ENCODE assay signal across 8 cellular contexts in the genomic region with DNA sequence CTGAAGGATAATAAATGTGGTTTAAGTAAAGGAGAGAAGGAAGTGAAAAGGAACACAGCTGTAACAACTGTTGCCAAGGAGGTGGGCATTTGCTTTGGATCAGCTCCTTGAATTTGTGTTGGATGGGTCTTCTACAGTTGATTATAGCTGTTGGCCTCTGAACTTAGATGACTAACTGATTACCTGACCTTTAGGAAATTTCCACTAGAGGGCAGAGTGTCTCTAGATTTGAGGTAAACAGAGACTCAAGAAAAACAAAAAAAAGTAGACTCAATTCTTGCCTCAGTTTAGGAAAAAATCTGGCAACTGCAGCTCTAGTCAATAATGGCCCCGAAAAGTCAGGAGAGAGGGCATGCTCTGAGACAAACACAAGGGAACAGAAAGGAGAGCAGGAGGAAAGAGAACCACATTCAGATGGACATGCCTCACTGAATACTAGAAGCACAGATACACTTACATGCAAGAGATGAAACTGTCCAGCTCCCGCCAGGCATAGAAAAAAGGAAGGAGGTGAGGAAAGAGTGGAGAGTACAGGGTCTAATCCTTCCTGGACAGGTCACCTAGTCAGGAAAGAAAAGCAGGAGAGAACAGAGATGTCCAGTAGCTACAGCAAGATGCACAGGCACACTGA. TPM values are rescaled to one million over a fixed set of nuclear protein-coding genes. Genes with fewer than 3 reads are reported as not detected.
DNase-seq lines count a peak whose midpoint lies in the region; ATAC-seq and TF ChIP-seq lines count a peak whose summit lies in the region.

No MANE protein-coding gene starts in this region.

- H2AFZ ChIP-seq in hepatocyte: no peak overlapping the region

- H3K4me3 ChIP-seq in CD4-positive, CD25-positive, alpha-beta regulatory T cell (ENCODE audit: low read depth, low read length): no peak overlapping the region
- H3K4me3 ChIP-seq in HEK293 (ENCODE audit: low read depth, low read length) (no peak overlapping the region), hepatocyte (no peak overlapping the region), transverse colon (no peak overlapping the region), esophagus muscularis mucosa (no peak overlapping the region)

- H3K27me3 ChIP-seq in CD4-positive, CD25-positive, alpha-beta regulatory T cell (ENCODE audit: control insufficient read depth, insufficient read depth, low read length): no peaks in the 10 kb centered on the region
- no peaks in the 10 kb centered on the region for H3K27me3 ChIP-seq in hepatocyte
- no peaks in the 10 kb centered on the region for H3K27me3 ChIP-seq in transverse colon
- no peaks in the 10 kb centered on the region for H3K27me3 ChIP-seq in esophagus muscularis mucosa

- H3K36me3 ChIP-seq in CD4-positive, CD25-positive, alpha-beta regulatory T cell (ENCODE audit: control insufficient read depth, insufficient read depth, low read length): peaks cover 87% of the 10 kb centered on the region
- peaks cover 50 to 85% of the 10 kb centered on the region in 2 experiments for H3K36me3 ChIP-seq in HEK293 (ENCODE audit: control insufficient read depth in 2 of 2, insufficient read depth in 1 of 2, low read length in 2 of 2)
- H3K36me3 ChIP-seq in hepatocyte (replicated peaks; ENCODE audit: insufficient read depth, low read depth): no peaks in the 10 kb centered on the region
- peaks cover 0 to 35% (median 14%) of the 10 kb centered on the region in 4 donors for H3K36me3 ChIP-seq in transverse colon
- peaks cover 33 to 96% (median 76%) of the 10 kb centered on the region in 4 donors for H3K36me3 ChIP-seq in esophagus muscularis mucosa

- ATAC-seq in CD4-positive, CD25-positive, alpha-beta regulatory T cell (ENCODE audit: low read depth in 2 of 2): peak in 1 of 2 donors; percentile 64
- ATAC-seq in activated B cell treated with CpG ODN at 0.5 μM for 24 hours (ENCODE audit: low read depth): no peak
- no peak for ATAC-seq in HG02759 (IDR thresholded peaks at IDR 0.05; ENCODE audit: unreplicated experiment)
- ATAC-seq in HG03457 (IDR thresholded peaks at IDR 0.05; ENCODE audit: unreplicated experiment): no peak

- no peaks in the 10 kb centered on the region for H3K9me3 Mint-ChIP-seq in CD4-positive, CD25-positive, alpha-beta regulatory T cell
- H3K9me3 Mint-ChIP-seq in activated B cell treated with CpG ODN at 0.5 μM for 24 hours: no peaks in the 10 kb centered on the region

- H3K4me3 Mint-ChIP-seq in CD4-positive, CD25-positive, alpha-beta regulatory T cell: no peak overlapping the region
- no peak overlapping the region for H3K4me3 Mint-ChIP-seq in activated B cell treated with CpG ODN at 0.5 μM for 24 hours

- TF ChIP-seq POLR2A in transverse colon (IDR thresholded peaks at IDR 0.05) (no peak), esophagus muscularis mucosa (IDR thresholded peaks at IDR 0.05; ENCODE audit: low read depth) (no peak)

- DNase-seq in CD4-positive, CD25-positive, alpha-beta regulatory T cell: peak in 2 of 3 donors; percentile 63 to 64
- no peak for DNase-seq in activated B cell treated with CpG ODN at 0.5 μM for 24 hours
- peak; percentile 59 for DNase-seq in hepatocyte (ENCODE audit: low spot score)
- no peak for DNase-seq in transverse colon
- DNase-seq in esophagus muscularis mucosa (ENCODE audit: extremely low spot score): no peak

- no peaks in the 10 kb centered on the region for H4K20me1 ChIP-seq in hepatocyte (ENCODE audit: insufficient read depth, poor library complexity, severe bottlenecking)

- TF ChIP-seq EP300 in transverse colon (IDR thresholded peaks at IDR 0.05; ENCODE audit: low read depth) (no peak), esophagus muscularis mucosa (IDR thresholded peaks at IDR 0.05) (no peak)

- peaks cover 0 to 25% (median 17%) of the 10 kb centered on the region in 4 donors for H3K4me1 Mint-ChIP-seq in CD4-positive, CD25-positive, alpha-beta regulatory T cell
- H3K4me1 Mint-ChIP-seq in activated B cell treated with CpG ODN at 0.5 μM for 24 hours: peaks cover 15% of the 10 kb centered on the region

- H3K27ac ChIP-seq in CD4-positive, CD25-positive, alpha-beta regulatory T cell (ENCODE audit: insufficient read depth, low read length, poor library complexity, severe bottlenecking): no peak overlapping the region
- no peak overlapping the region for H3K27ac ChIP-seq in HEK293 (ENCODE audit: extremely low read depth, low read depth, low read length)
- H3K27ac ChIP-seq in hepatocyte: no peak overlapping the region
- no peak overlapping the region for H3K27ac ChIP-seq in transverse colon
- H3K27ac ChIP-seq in esophagus muscularis mucosa (replicated peaks in 1 of 4): peak overlapping the region in 1 of 4 donors; percentile 31

- intact Hi-C loops in activated B cell treated with CpG ODN at 0.5 μM for 24 hours (cut with micrococcal nuclease) (loop anchor here (1.0 kb wide), 1 partner anchor 43 kb away; no protein-coding TSS in a partner anchor), transverse colon (cut with DNase I; ENCODE audit: low total_unique reads) (no loop called here), esophagus muscularis mucosa (cut with DNase I) (loop anchor here (5.0 kb wide), 1 partner anchor 45 kb away; no protein-coding TSS in a partner anchor)

- 87% methylated on average over 2 of the region's 2 CpGs for WGBS in hepatocyte (ENCODE audit: low lambda C conversion rate, missing lambda C conversion rate)
- WGBS in transverse colon (ENCODE audit: low coverage in 1 of 2), 2 donors: 60 to 79% methylated on average over 2 of the region's 2 CpGs
- WGBS in esophagus muscularis mucosa: 96% methylated on average over 2 of the region's 2 CpGs

- no peaks in the 10 kb centered on the region for H3K79me2 ChIP-seq in hepatocyte

- H3K27ac Mint-ChIP-seq in CD4-positive, CD25-positive, alpha-beta regulatory T cell: peak overlapping the region; percentile 7 to 82 (median 76)
- H3K27ac Mint-ChIP-seq in activated B cell treated with CpG ODN at 0.5 μM for 24 hours: peak overlapping the region; percentile 7

- H3K9me3 ChIP-seq in CD4-positive, CD25-positive, alpha-beta regulatory T cell (ENCODE audit: control insufficient read depth in 2 of 2, low read length in 2 of 2): no peaks in the 10 kb centered on the region
- H3K9me3 ChIP-seq in HEK293 (ENCODE audit: control insufficient read depth, insufficient read depth, low read depth, low read length): no peaks in the 10 kb centered on the region
- H3K9me3 ChIP-seq in hepatocyte (ENCODE audit: low read depth): no peaks in the 10 kb centered on the region
- no peaks in the 10 kb centered on the region for H3K9me3 ChIP-seq in transverse colon
- H3K9me3 ChIP-seq in esophagus muscularis mucosa: no peaks in the 10 kb centered on the region

- H3K36me3 Mint-ChIP-seq in CD4-positive, CD25-positive, alpha-beta regulatory T cell: peaks cover 44% of the 10 kb centered on the region
- peaks cover 74% of the 10 kb centered on the region for H3K36me3 Mint-ChIP-seq in activated B cell treated with CpG ODN at 0.5 μM for 24 hours (ENCODE audit: low read depth)

- H3K4me1 ChIP-seq in CD4-positive, CD25-positive, alpha-beta regulatory T cell (ENCODE audit: control insufficient read depth, insufficient read depth, low read length, poor library complexity, severe bottlenecking): no peaks in the 10 kb centered on the region
- H3K4me1 ChIP-seq in HEK293 (ENCODE audit: control insufficient read depth, insufficient read depth, low read length) (no peaks in the 10 kb centered on the region), hepatocyte (ENCODE audit: insufficient read depth) (no peaks in the 10 kb centered on the region), transverse colon (peaks cover 0 to 10% (median 3%) of the 10 kb centered on the region in 4 donors), esophagus muscularis mucosa (peaks cover 3 to 30% (median 17%) of the 10 kb centered on the region in 4 donors)

- H3K9me2 ChIP-seq in hepatocyte (replicated peaks; ENCODE audit: insufficient read depth): no peaks in the 10 kb centered on the region

- peaks cover 4% of the 10 kb centered on the region for H3K27me3 Mint-ChIP-seq in CD4-positive, CD25-positive, alpha-beta regulatory T cell
- H3K27me3 Mint-ChIP-seq in activated B cell treated with CpG ODN at 0.5 μM for 24 hours: no peaks in the 10 kb centered on the region

- in situ Hi-C loops in transverse colon (cut with MboI; ENCODE audit: low pct_ligation_motif_present in 1 of 4, low pct_unique_long_range_greater_than_20kb in 1 of 4, low sequenced_read_pairs in 3 of 4): no loop called here

- POLR2A ChIA-PET in HEK293 (lab: Yijun Ruan, JAX) (interaction anchor here (0.5 to 1.5 kb wide), 4 partner anchors 21 to 182 kb away, joined by 3 to 9 read pairs (median 4); partner anchors contain the start of gene COX14), activated B cell treated with CpG ODN at 0.5 μM for 24 hours (lab: Charles Lee) (interaction anchor here (0.9 to 1.7 kb wide), 4 partner anchors 20 to 39 kb away, joined by 3 to 7 read pairs (median 4); partner anchors contain the start of genes CERS5 and COX14)

- no peak overlapping the region for H3K4me2 ChIP-seq in hepatocyte

- TF ChIP-seq CTCF in HEK293 (tag by site-specific recombination; IDR thresholded peaks at IDR 0.05) (peak; percentile 27; the same call in 1 of the 2 replicates), activated B cell treated with CpG ODN at 0.5 μM for 24 hours (IDR thresholded peaks at IDR 0.05) (no peak), hepatocyte (IDR thresholded peaks at IDR 0.05; ENCODE audit: poor library complexity) (peak; percentile 69), transverse colon (IDR thresholded peaks at IDR 0.05) (peak; percentile 40 to 69 (median 41)), esophagus muscularis mucosa (IDR thresholded peaks at IDR 0.05) (peak in 1 of 3 experiments; percentile 69)

- CTCF ChIA-PET in HEK293 (lab: Yijun Ruan, JAX): interaction anchor here (0.6 to 2.2 kb wide), 28 partner anchors 9 to 1107 kb away, joined by 3 to 20 read pairs (median 4); no protein-coding TSS in a partner anchor
- CTCF ChIA-PET in activated B cell treated with CpG ODN at 0.5 μM for 24 hours (lab: Charles Lee): interaction anchor here (0.8 to 2.1 kb wide), 13 partner anchors 14 to 182 kb away, joined by 3 to 14 read pairs (median 4); partner anchors contain the start of genes CERS5 and COX14

RNA-seq across cellular contexts. Expression of gene COX14, which starts 20.6 kb away (rescaled TPM):
- total RNA-seq in CD4-positive, CD25-positive, alpha-beta regulatory T cell: 46.4 TPM
- 100 to 1,000 TPM; 256 to 297 (median 268) TPM for polyA plus RNA-seq in CD4-positive, CD25-positive, alpha-beta regulatory T cell
- 40.8 and 42.4 TPM in 2 replicates for total RNA-seq in activated B cell treated with CpG ODN at 0.5 μM for 24 hours
- 61.5 and 73.5 TPM in 2 replicates for total RNA-seq in hepatocyte
- polyA plus RNA-seq in hepatocyte: 150 and 186 TPM in 2 replicates
- 100 to 1,000 TPM in 1 of 4 donors, 10 to 100 TPM in 3; 22.1 to 107 (median 62.0) TPM for total RNA-seq in transverse colon
- total RNA-seq in esophagus muscularis mucosa: 100 to 1,000 TPM in 1 of 4 donors, 10 to 100 TPM in 3; 52.8 to 105 (median 87.6) TPM

RNA-seq across cellular contexts. Expression of gene GPD1, which starts 28.8 kb away (rescaled TPM):
- not detected for total RNA-seq in CD4-positive, CD25-positive, alpha-beta regulatory T cell
- under 1 TPM in 1 of 4 donors, not detected in 3; 0.06 TPM for polyA plus RNA-seq in CD4-positive, CD25-positive, alpha-beta regulatory T cell
- 0.46 and 0.60 TPM in 2 replicates for total RNA-seq in activated B cell treated with CpG ODN at 0.5 μM for 24 hours
- 46.8 and 64.1 TPM in 2 replicates for total RNA-seq in hepatocyte
- polyA plus RNA-seq in hepatocyte: 20.4 and 30.6 TPM in 2 replicates
- total RNA-seq in transverse colon: 10 to 100 TPM in 2 of 4 donors, 1 to 10 TPM in 1, not detected in 1; 9.2 to 22.1 (median 11.3) TPM
- total RNA-seq in esophagus muscularis mucosa: 1 to 10 TPM in 1 of 4 donors, under 1 TPM in 3; 0.17 to 2.5 (median 0.60) TPM

RNA-seq across cellular contexts. Expression of gene CERS5, which starts 34.5 kb away (rescaled TPM):
- 61.9 TPM for total RNA-seq in CD4-positive, CD25-positive, alpha-beta regulatory T cell
- polyA plus RNA-seq in CD4-positive, CD25-positive, alpha-beta regulatory T cell: 10 to 100 TPM; 45.4 to 59.6 (median 51.8) TPM
- total RNA-seq in activated B cell treated with CpG ODN at 0.5 μM for 24 hours: 44.3 and 64.9 TPM in 2 replicates
- 38.8 and 43.3 TPM in 2 replicates for total RNA-seq in hepatocyte
- polyA plus RNA-seq in hepatocyte: 53.3 and 69.0 TPM in 2 replicates
- 10 to 100 TPM; 17.5 to 32.5 (median 21.0) TPM for total RNA-seq in transverse colon
- 10 to 100 TPM; 23.0 to 33.6 (median 27.5) TPM for total RNA-seq in esophagus muscularis mucosa

RNA-seq across cellular contexts. Expression of gene SMARCD1, which starts 47.5 kb away (rescaled TPM):
- total RNA-seq in CD4-positive, CD25-positive, alpha-beta regulatory T cell: 75.2 TPM
- 10 to 100 TPM; 12.0 to 22.3 (median 13.8) TPM for polyA plus RNA-seq in CD4-positive, CD25-positive, alpha-beta regulatory T cell
- total RNA-seq in activated B cell treated with CpG ODN at 0.5 μM for 24 hours: 101 and 108 TPM in 2 replicates
- 33.4 and 44.0 TPM in 2 replicates for total RNA-seq in hepatocyte
- 26.1 and 27.9 TPM in 2 replicates for polyA plus RNA-seq in hepatocyte
- total RNA-seq in transverse colon: 10 to 100 TPM; 23.7 to 52.4 (median 40.4) TPM
- total RNA-seq in esophagus muscularis mucosa: 10 to 100 TPM; 20.3 to 72.4 (median 45.2) TPM

Comparison
In these comparisons a context has a peak if more than half of its experiments do, and no peak if none do; other contexts are left out.
1. DNase-seq: peak in CD4-positive, CD25-positive, alpha-beta regulatory T cell (2 of 3) and hepatocyte (single experiment); none in activated B cell treated with CpG ODN at 0.5 μM for 24 hours (single experiment), transverse colon (single experiment) and esophagus muscularis mucosa (single experiment).